1 cellular context compared by ENCODE assay signal in the genomic region with DNA sequence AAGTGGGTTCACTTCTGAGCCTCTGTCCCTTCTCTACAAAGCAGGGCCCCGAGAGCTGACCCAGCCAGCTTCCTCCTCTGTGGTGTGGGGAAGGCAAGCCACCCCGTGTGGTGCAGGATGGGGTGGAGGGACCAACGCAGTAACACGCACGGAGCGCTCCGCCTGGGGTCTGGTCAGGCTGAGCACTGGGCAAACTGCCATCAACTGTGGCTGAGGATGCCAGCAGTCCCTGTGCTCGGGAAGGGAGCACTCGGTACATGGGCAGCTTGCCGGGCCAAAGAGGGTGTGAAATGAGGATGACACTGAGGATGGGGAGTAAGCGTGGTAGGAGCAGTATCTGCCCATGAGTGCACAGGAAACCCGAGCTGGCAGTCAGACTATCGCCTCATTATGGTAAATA.
TF ChIP-seq lines count a peak whose summit lies in the region.

No MANE protein-coding gene starts in this region.

TF ChIP-seq in GM12878, 131 proteins besides CTCF, POLR2A, EP300 and RAD21:
- no peak for TF ChIP-seq FOXK2 (IDR thresholded peaks at IDR 0.05)
- no peak for TF ChIP-seq MTA2 (IDR thresholded peaks at IDR 0.05; ENCODE audit: low read depth)
- TF ChIP-seq NR2F1 (conservative IDR thresholded peaks at IDR 0.05) = no peak
- TF ChIP-seq SIN3A (IDR thresholded peaks at IDR 0.05; ENCODE audit: low read depth, low read length) = no peak
- TF ChIP-seq, protein P1, sequence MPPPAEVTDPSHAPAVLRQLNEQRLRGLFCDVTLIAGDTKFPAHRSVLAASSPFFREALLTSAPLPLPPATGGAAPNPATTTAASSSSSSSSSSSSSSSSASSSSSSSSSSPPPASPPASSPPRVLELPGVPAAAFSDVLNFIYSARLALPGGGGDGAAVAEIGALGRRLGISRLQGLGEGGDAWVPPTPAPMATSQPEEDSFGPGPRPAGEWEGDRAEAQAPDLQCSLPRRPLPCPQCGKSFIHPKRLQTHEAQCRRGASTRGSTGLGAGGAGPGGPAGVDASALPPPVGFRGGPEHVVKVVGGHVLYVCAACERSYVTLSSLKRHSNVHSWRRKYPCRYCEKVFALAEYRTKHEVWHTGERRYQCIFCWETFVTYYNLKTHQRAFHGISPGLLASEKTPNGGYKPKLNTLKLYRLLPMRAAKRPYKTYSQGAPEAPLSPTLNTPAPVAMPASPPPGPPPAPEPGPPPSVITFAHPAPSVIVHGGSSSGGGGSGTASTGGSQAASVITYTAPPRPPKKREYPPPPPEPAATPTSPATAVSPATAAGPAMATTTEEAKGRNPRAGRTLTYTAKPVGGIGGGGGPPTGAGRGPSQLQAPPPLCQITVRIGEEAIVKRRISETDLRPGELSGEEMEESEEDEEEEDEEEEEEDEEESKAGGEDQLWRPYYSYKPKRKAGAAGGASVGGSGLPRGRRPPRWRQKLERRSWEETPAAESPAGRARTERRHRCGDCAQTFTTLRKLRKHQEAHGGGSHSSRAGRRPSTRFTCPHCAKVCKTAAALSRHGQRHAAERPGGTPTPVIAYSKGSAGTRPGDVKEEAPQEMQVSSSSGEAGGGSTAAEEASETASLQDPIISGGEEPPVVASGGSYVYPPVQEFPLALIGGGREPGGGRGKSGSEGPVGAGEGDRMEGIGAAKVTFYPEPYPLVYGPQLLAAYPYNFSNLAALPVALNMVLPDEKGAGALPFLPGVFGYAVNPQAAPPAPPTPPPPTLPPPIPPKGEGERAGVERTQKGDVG (CRISPR knock-in tag; IDR thresholded peaks at IDR 0.05) = no peak
- TF ChIP-seq, protein P2, sequence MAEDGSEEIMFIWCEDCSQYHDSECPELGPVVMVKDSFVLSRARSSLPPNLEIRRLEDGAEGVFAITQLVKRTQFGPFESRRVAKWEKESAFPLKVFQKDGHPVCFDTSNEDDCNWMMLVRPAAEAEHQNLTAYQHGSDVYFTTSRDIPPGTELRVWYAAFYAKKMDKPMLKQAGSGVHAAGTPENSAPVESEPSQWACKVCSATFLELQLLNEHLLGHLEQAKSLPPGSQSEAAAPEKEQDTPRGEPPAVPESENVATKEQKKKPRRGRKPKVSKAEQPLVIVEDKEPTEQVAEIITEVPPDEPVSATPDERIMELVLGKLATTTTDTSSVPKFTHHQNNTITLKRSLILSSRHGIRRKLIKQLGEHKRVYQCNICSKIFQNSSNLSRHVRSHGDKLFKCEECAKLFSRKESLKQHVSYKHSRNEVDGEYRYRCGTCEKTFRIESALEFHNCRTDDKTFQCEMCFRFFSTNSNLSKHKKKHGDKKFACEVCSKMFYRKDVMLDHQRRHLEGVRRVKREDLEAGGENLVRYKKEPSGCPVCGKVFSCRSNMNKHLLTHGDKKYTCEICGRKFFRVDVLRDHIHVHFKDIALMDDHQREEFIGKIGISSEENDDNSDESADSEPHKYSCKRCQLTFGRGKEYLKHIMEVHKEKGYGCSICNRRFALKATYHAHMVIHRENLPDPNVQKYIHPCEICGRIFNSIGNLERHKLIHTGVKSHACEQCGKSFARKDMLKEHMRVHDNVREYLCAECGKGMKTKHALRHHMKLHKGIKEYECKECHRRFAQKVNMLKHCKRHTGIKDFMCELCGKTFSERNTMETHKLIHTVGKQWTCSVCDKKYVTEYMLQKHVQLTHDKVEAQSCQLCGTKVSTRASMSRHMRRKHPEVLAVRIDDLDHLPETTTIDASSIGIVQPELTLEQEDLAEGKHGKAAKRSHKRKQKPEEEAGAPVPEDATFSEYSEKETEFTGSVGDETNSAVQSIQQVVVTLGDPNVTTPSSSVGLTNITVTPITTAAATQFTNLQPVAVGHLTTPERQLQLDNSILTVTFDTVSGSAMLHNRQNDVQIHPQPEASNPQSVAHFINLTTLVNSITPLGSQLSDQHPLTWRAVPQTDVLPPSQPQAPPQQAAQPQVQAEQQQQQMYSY (CRISPR knock-in tag; IDR thresholded peaks at IDR 0.05) = no peak
- no peak for TF ChIP-seq HDAC6 (IDR thresholded peaks at IDR 0.05; ENCODE audit: unreplicated experiment)
- TF ChIP-seq FOS (IDR thresholded peaks at IDR 0.05; ENCODE audit: borderline replicate concordance, extremely low read depth, insufficient read length) = no peak
- no peak for TF ChIP-seq GATAD2B (conservative IDR thresholded peaks at IDR 0.05; ENCODE audit: low read depth)
- TF ChIP-seq ZNF24 (IDR thresholded peaks at IDR 0.05) = no peak
- TF ChIP-seq, protein P3, sequence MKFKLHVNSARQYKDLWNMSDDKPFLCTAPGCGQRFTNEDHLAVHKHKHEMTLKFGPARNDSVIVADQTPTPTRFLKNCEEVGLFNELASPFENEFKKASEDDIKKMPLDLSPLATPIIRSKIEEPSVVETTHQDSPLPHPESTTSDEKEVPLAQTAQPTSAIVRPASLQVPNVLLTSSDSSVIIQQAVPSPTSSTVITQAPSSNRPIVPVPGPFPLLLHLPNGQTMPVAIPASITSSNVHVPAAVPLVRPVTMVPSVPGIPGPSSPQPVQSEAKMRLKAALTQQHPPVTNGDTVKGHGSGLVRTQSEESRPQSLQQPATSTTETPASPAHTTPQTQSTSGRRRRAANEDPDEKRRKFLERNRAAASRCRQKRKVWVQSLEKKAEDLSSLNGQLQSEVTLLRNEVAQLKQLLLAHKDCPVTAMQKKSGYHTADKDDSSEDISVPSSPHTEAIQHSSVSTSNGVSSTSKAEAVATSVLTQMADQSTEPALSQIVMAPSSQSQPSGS (IDR thresholded peaks at IDR 0.05; ENCODE audit: low read length) = no peak
- TF ChIP-seq CBX3 (IDR thresholded peaks at IDR 0.05; ENCODE audit: borderline replicate concordance, low read depth) = no peak
- TF ChIP-seq BACH1 (IDR thresholded peaks at IDR 0.05; ENCODE audit: borderline replicate concordance) = no peak
- no peak for TF ChIP-seq HDAC2 (IDR thresholded peaks at IDR 0.05)
- no peak for TF ChIP-seq RAD51 (IDR thresholded peaks at IDR 0.05)
- TF ChIP-seq CHD2 (IDR thresholded peaks at IDR 0.05; ENCODE audit: borderline replicate concordance, low read depth, low read length) = no peak
